In genomic region chr5:179763215-179763945, GRCh38 we compare ENCODE assay signal across 8 cellular contexts.
DNase-seq lines count a peak whose midpoint lies in the region; ATAC-seq and TF ChIP-seq lines count a peak whose summit lies in the region.

No MANE protein-coding gene starts in this region.

- peak; percentile 81 to 86 for TF ChIP-seq CTCF in tibial artery (IDR thresholded peaks at IDR 0.05)

- ATAC-seq in HG02678 (IDR thresholded peaks at IDR 0.05; ENCODE audit: unreplicated experiment) (peak; percentile 53), HG02610 (IDR thresholded peaks at IDR 0.05; ENCODE audit: unreplicated experiment) (no peak)

- peak overlapping the region; percentile 55 to 70 for H3K27ac ChIP-seq in tibial artery

- H3K36me3 ChIP-seq in tibial artery, result peaks cover 5 to 32% (median 12%) of the 10 kb centered on the region in 3 donors

- DNase-seq in ELF-1 (ENCODE audit: low read depth, low spot score) (peak; percentile 62), NCI-H748 treated with DMSO at 0.1 percent for 48 hours (lab: John Stamatoyannopoulos, UW) (peak; percentile 56), activated T-cell treated with anti-CD3 and anti-CD28 coated beads for 48 hours (ENCODE audit: low read depth) (peak; percentile 17), fibroblast of the conjunctiva (ENCODE audit: low read depth) (peak; percentile 74), non-pigmented ciliary epithelial cell (ENCODE audit: low read depth) (peak; percentile 65), tibial artery (peak; percentile 77 to 78)

- H3K9me3 ChIP-seq in tibial artery, result no peaks in the 10 kb centered on the region

- intact Hi-C loops in tibial artery (cut with DNase I; ENCODE audit: low total_unique reads), result loop anchor here (5.0 kb wide), 2 partner anchors 34 to 94 kb away; partner anchors contain the start of gene MRNIP

- no peak overlapping the region for H3K4me3 ChIP-seq in tibial artery

- peaks cover 0 to 74% (median 55%) of the 10 kb centered on the region in 4 donors for H3K4me1 ChIP-seq in tibial artery

- no peaks in the 10 kb centered on the region for H3K27me3 ChIP-seq in tibial artery

Comparison
In these comparisons a context has a peak if more than half of its experiments do, and no peak if none do; other contexts are left out.
1. DNase-seq: peak in every context shown above with its lines; median percentile 78 in tibial artery; 74 in fibroblast of the conjunctiva; 65 in non-pigmented ciliary epithelial cell; 62 in ELF-1; 56 in NCI-H748 treated with DMSO at 0.1 percent for 48 hours; 17 in activated T-cell treated with anti-CD3 and anti-CD28 coated beads for 48 hours.